In the genomic region with DNA sequence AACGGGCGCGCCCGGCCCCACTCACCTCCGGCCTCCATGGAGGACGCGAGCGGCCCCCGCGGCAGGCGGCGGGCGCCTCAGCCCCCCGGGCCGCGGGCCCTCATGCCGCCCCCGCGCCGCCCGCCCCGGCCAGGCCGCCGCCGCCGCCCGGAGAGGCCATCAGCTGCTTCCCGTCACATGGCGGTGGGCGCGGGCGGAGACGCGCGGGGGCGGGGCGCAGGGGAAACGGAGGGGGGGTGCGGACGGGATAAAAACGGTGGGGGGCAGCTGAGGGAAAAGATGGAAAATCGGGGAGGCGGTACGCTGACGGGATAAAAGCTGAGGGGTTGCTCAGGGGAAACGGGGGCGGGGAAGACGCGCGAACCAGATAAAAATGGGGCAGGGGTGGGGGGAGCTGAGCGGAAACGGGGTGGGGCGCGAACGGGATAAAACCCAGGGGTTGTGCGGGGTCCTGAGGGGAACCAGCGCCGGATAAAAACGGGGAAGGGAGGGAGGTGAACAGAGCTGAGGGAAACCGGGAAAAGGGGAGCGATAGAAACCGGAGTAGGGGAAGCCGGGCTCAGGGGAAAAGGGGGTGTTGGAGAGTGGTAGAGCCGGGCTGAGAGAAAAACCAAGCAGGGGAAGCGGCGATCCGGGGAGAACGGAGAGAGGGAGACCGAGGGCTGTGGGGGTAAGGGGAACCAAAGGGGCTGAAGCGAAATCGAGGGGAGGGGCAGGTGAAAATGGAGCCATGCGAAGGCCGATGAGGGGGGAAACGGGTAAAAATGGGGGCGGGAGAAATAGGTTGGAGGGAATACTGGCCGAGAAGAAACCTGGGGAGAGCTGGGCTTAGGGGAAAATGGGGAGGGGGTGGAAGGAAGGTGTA, we compare ENCODE assay signal across 8 cellular contexts. TPM values are rescaled to one million over a fixed set of nuclear protein-coding genes. Genes with fewer than 3 reads are reported as not detected.
DNase-seq lines count a peak whose midpoint lies in the region; TF ChIP-seq lines count a peak whose summit lies in the region.

WSB2 (minus strand) TSS at position 169 of the 865 bp plus-strand sequence; CDS start at position 38, 131 bp downstream.

- peaks cover 2% of the 10 kb centered on the region; the same call in 1 of the 2 replicates for H3K79me2 ChIP-seq in H9 (ENCODE audit: insufficient read depth, low read length)

- peak within 1 kb of the TSS; percentile 89 to 98 (median 96) for H3K27ac Mint-ChIP-seq in H9
- peak within 1 kb of the TSS; percentile 90 for H3K27ac Mint-ChIP-seq in activated CD4-positive, alpha-beta memory T cell treated with anti-CD3 and anti-CD28 coated beads, Interleukin-2, amount 10 ng/mL, durations not matched to agents 7 days and 5 days

- no peak within 1 kb of the TSS for H2BK20ac ChIP-seq in H9 (ENCODE audit: low read depth, low read length, poor library complexity, severe bottlenecking)

- H3K14ac ChIP-seq in H9 (ENCODE audit: insufficient read depth, low read length) = peak within 1 kb of the TSS; percentile 80

- no peaks in the 10 kb centered on the region for H3K9me3 Mint-ChIP-seq in H9
- no peaks in the 10 kb centered on the region for H3K9me3 Mint-ChIP-seq in activated CD4-positive, alpha-beta memory T cell treated with anti-CD3 and anti-CD28 coated beads, Interleukin-2, amount 10 ng/mL, durations not matched to agents 7 days and 5 days

- H2AFZ ChIP-seq in H9 (ENCODE audit: low read length) = no peak within 1 kb of the TSS

- no peak within 1 kb of the TSS for H2BK15ac ChIP-seq in H9 (ENCODE audit: low read depth, low read length)

- H3K23ac ChIP-seq in H9 (ENCODE audit: insufficient read length, low read depth, low read length) = no peak within 1 kb of the TSS

- H3K4me3 Mint-ChIP-seq in H9 = peak within 1 kb of the TSS; percentile 80 to 90
- H3K4me3 Mint-ChIP-seq in activated CD4-positive, alpha-beta memory T cell treated with anti-CD3 and anti-CD28 coated beads, Interleukin-2, amount 10 ng/mL, durations not matched to agents 7 days and 5 days = peak within 1 kb of the TSS; percentile 91

- H3K36me3 ChIP-seq in liver (ENCODE audit: control insufficient read depth in 4 of 4, insufficient read depth in 3 of 4, low read depth in 1 of 4, low read length in 3 of 4) = no peaks in the 10 kb centered on the region

- H4K20me1 ChIP-seq in H9 (ENCODE audit: control insufficient read depth, insufficient read depth, insufficient read length) = no peaks in the 10 kb centered on the region

- no peak within 1 kb of the TSS for H4K91ac ChIP-seq in H9 (ENCODE audit: insufficient read length, low read depth, low read length)

- H3K9ac ChIP-seq in H9 (ENCODE audit: extremely low read depth, insufficient read length, low read length) (peak within 1 kb of the TSS; percentile 87), liver (ENCODE audit: low read depth in 1 of 2, low read length in 2 of 2) (peak within 1 kb of the TSS; percentile 93 to 98)

- no peak within 1 kb of the TSS for H2AK5ac ChIP-seq in H9 (ENCODE audit: insufficient read length, low read length)

- no CpG with 5 or more reads among the region's 76 CpGs for WGBS in H9 (ENCODE audit: extremely low coverage, insufficient read length, low lambda C conversion rate)
- 1% methylated on average over 76 of the region's 76 CpGs for WGBS in liver

- POLR2A ChIA-PET in activated CD4-positive, alpha-beta memory T cell treated with anti-CD3 and anti-CD28 coated beads, Interleukin-2, amount 10 ng/mL, durations not matched to agents 7 days and 5 days (lab: Charles Lee) = interaction anchor here (0.8 to 6.3 kb wide), 15 partner anchors 8 to 315 kb away, joined by 3 to 40 read pairs (median 7); partner anchors contain the start of genes PEBP1, RFC5, SUDS3 and TAOK3

- no peak within 1 kb of the TSS for H3K56ac ChIP-seq in H9 (ENCODE audit: insufficient read length, low read depth, low read length)

- H2BK5ac ChIP-seq in H9 (ENCODE audit: insufficient read length, low read length) = no peak within 1 kb of the TSS

- H3K4me1 ChIP-seq in H9 (ENCODE audit: insufficient read depth, low read length) (peaks cover 3% of the 10 kb centered on the region; the same call in 1 of the 2 replicates), liver (ENCODE audit: control insufficient read depth in 4 of 4, insufficient read depth in 4 of 4, low read length in 3 of 4) (peaks cover 13 to 53% (median 30%) of the 10 kb centered on the region in 4 donors)

- TF ChIP-seq CTCF in H9 (conservative IDR thresholded peaks at IDR 0.05) (no peak), liver (IDR thresholded peaks at IDR 0.05; ENCODE audit: low read depth, low read length, missing input control) (no peak)

- peaks cover 1 to 13% (median 10%) of the 10 kb centered on the region in 3 experiments; a peak in 5 of 7 replicates for H3K36me3 Mint-ChIP-seq in H9 (ENCODE audit: insufficient read depth in 1 of 3, low read depth in 3 of 3)
- peaks cover 7% of the 10 kb centered on the region for H3K36me3 Mint-ChIP-seq in activated CD4-positive, alpha-beta memory T cell treated with anti-CD3 and anti-CD28 coated beads, Interleukin-2, amount 10 ng/mL, durations not matched to agents 7 days and 5 days (ENCODE audit: low read depth)

- CTCF ChIA-PET in activated CD4-positive, alpha-beta memory T cell treated with anti-CD3 and anti-CD28 coated beads, Interleukin-2, amount 10 ng/mL, durations not matched to agents 7 days and 5 days (lab: Charles Lee) = interaction anchor here (0.7 to 1.2 kb wide), 3 partner anchors 315 to 1315 kb away, joined by 3 read pairs; partner anchors contain the start of gene SUDS3

- no peaks in the 10 kb centered on the region for H3K79me1 ChIP-seq in H9 (ENCODE audit: insufficient read depth, low read depth, low read length, poor library complexity, severe bottlenecking)

- no peak within 1 kb of the TSS for H4K8ac ChIP-seq in H9 (replicated peaks; ENCODE audit: insufficient read length, low read depth, low read length)

- H3K27ac ChIP-seq in H9 (ENCODE audit: insufficient read length, low read depth, low read length) (peak within 1 kb of the TSS; percentile 38), liver (ENCODE audit: low read depth in 1 of 2, low read length in 2 of 2) (peak within 1 kb of the TSS; percentile 97 to 99)

- no peaks in the 10 kb centered on the region for H3K27me3 Mint-ChIP-seq in H9 (ENCODE audit: low read depth)
- no peaks in the 10 kb centered on the region for H3K27me3 Mint-ChIP-seq in activated CD4-positive, alpha-beta memory T cell treated with anti-CD3 and anti-CD28 coated beads, Interleukin-2, amount 10 ng/mL, durations not matched to agents 7 days and 5 days

- H4K5ac ChIP-seq in H9 (ENCODE audit: insufficient read length, low read depth, low read length) = no peak within 1 kb of the TSS

- H3T11ph ChIP-seq in H9 (ENCODE audit: low read length) = no peak within 1 kb of the TSS

- H3K18ac ChIP-seq in H9 (ENCODE audit: insufficient read length, low read depth, low read length) = peak within 1 kb of the TSS; percentile 68

- H3K4me1 Mint-ChIP-seq in H9 = peaks cover 37 to 39% of the 10 kb centered on the region in 2 experiments
- peaks cover 53% of the 10 kb centered on the region for H3K4me1 Mint-ChIP-seq in activated CD4-positive, alpha-beta memory T cell treated with anti-CD3 and anti-CD28 coated beads, Interleukin-2, amount 10 ng/mL, durations not matched to agents 7 days and 5 days

- peak within 1 kb of the TSS; percentile 99 for H3K4me2 ChIP-seq in H9 (ENCODE audit: insufficient read depth, insufficient read length, low read length)

- H2BK12ac ChIP-seq in H9 (ENCODE audit: insufficient read length, low read depth, low read length) = no peak within 1 kb of the TSS

- peak within 1 kb of the TSS; percentile 86 to 97 (median 95) for H3K4me3 ChIP-seq in liver (ENCODE audit: low read depth in 1 of 3, low read length in 3 of 3)

- no peak within 1 kb of the TSS; the same call in 1 of the 2 replicates for H3K4ac ChIP-seq in H9 (ENCODE audit: low read depth, low read length)

- peak within 1 kb of the TSS; percentile 53 for H2BK120ac ChIP-seq in H9 (ENCODE audit: low read depth, low read length, poor library complexity, severe bottlenecking)

- DNase-seq in D341Med (ENCODE audit: low spot score) (peak; percentile 83), H9 (peak; percentile 59), NCI-H2171 treated with DMSO at 0.1 percent for 48 hours (lab: John Stamatoyannopoulos, UW) (peak; percentile 43), ecto neural progenitor cell (ENCODE audit: low spot score) (peak; percentile 76), GDM1 (lab: John Stamatoyannopoulos, UW) (no peak)
- peak; percentile 64 for DNase-seq in activated CD4-positive, alpha-beta memory T cell treated with anti-CD3 and anti-CD28 coated beads, Interleukin-2, amount 10 ng/mL, durations not matched to agents 7 days and 5 days
- peak; percentile 62 for DNase-seq in stimulated activated CD4-positive, alpha-beta T cell treated with anti-CD3 and anti-CD28 coated beads, Interleukin-4, amount 100 ng/mL, for 1 hour

- peaks cover 24% of the 10 kb centered on the region for H3K23me2 ChIP-seq in H9 (ENCODE audit: insufficient read length, low read depth, low read length, poor library complexity, severe bottlenecking)

- H3K9me3 ChIP-seq in H9 (ENCODE audit: control insufficient read depth, low read depth, low read length) = no peaks in the 10 kb centered on the region
- H3K9me3 ChIP-seq in liver (ENCODE audit: control insufficient read depth in 4 of 4, low read length in 3 of 4) = no peaks in the 10 kb centered on the region

- H3K27me3 ChIP-seq in H9 (ENCODE audit: insufficient read depth, low read length) (no peaks in the 10 kb centered on the region), liver (ENCODE audit: control insufficient read depth in 4 of 4, insufficient read depth in 4 of 4, low read length in 3 of 4) (no peaks in the 10 kb centered on the region)

- no peak for TF ChIP-seq RAD21 in liver (IDR thresholded peaks at IDR 0.05)

TF ChIP-seq in liver, 16 proteins besides CTCF, POLR2A, EP300 and RAD21 (continues in another document):
- TF ChIP-seq MAX (IDR thresholded peaks at IDR 0.05) (no peak), NR2F2 (IDR thresholded peaks at IDR 0.05) (no peak), EGR1 (IDR thresholded peaks at IDR 0.05; ENCODE audit: low read depth in 2 of 2) (no peak)

RNA-seq across cellular contexts. Expression of gene WSB2, which starts in this region (rescaled TPM):
- total RNA-seq in H9 (2021) (58.6 and 61.4 TPM in 2 replicates), liver (10 to 100 TPM; 25.7 to 41.7 TPM)
- 10 to 100 TPM; 49.6 to 53.9 TPM for total RNA-seq in activated CD4-positive, alpha-beta memory T cell treated with anti-CD3 and anti-CD28 coated beads, Interleukin-2, amount 10 ng/mL, durations not matched to agents 7 days and 5 days
- polyA plus RNA-seq in liver = 10 to 100 TPM; 20.4 to 31.0 TPM
